In genomic region chr2:227884511-227884947, GRCh38 we compare ENCODE assay signal across 8 cellular contexts. TPM values are rescaled to one million over a fixed set of nuclear protein-coding genes. Genes with fewer than 3 reads are reported as not detected.
DNase-seq lines count a peak whose midpoint lies in the region; ATAC-seq and TF ChIP-seq lines count a peak whose summit lies in the region.

No MANE protein-coding gene starts in this region.

- H3K79me2 ChIP-seq in H9 (ENCODE audit: insufficient read depth, low read length), result no peaks in the 10 kb centered on the region

- no peak overlapping the region for H4K5ac ChIP-seq in H9 (ENCODE audit: insufficient read length, low read depth, low read length)

- H3K18ac ChIP-seq in H9 (ENCODE audit: insufficient read length, low read depth, low read length), result no peak overlapping the region

- no peaks in the 10 kb centered on the region; the same call in 1 of the 2 replicates for H3K27me3 Mint-ChIP-seq in H9 (ENCODE audit: low read depth)

- H3K56ac ChIP-seq in H9 (ENCODE audit: insufficient read length, low read depth, low read length), result no peak overlapping the region

- no peak overlapping the region for H3K23ac ChIP-seq in H9 (ENCODE audit: insufficient read length, low read depth, low read length)

- no peak overlapping the region for H3K4me3 ChIP-seq in brain microvascular endothelial cell (ENCODE audit: low read depth, low read length)

- H3K9me3 ChIP-seq in H9 (ENCODE audit: control insufficient read depth, low read depth, low read length), result no peaks in the 10 kb centered on the region

- H4K91ac ChIP-seq in H9 (ENCODE audit: insufficient read length, low read depth, low read length), result no peak overlapping the region

- no peaks in the 10 kb centered on the region for H3K79me1 ChIP-seq in H9 (ENCODE audit: insufficient read depth, low read depth, low read length, poor library complexity, severe bottlenecking)

- H3K4me1 ChIP-seq in H9 (ENCODE audit: insufficient read depth, low read length), result no peaks in the 10 kb centered on the region

- H3K4me1 Mint-ChIP-seq in H9, result peaks cover 2 to 10% of the 10 kb centered on the region in 2 experiments
- H3K4me1 Mint-ChIP-seq in stimulated activated effector memory CD8-positive, alpha-beta T cell treated with anti-CD3 and anti-CD28 coated beads, Interleukin-12 subunit alpha, Interleukin-12 subunit beta, amount 100 ng/mL, for 72 hours, result no peaks in the 10 kb centered on the region

- H3K4ac ChIP-seq in H9 (ENCODE audit: low read depth, low read length), result no peak overlapping the region

- H2BK20ac ChIP-seq in H9 (ENCODE audit: low read depth, low read length, poor library complexity, severe bottlenecking), result no peak overlapping the region

- H4K20me1 ChIP-seq in H9 (ENCODE audit: control insufficient read depth, insufficient read depth, insufficient read length), result no peaks in the 10 kb centered on the region

- H3K36me3 ChIP-seq in brain microvascular endothelial cell (replicated peaks), result no peaks in the 10 kb centered on the region

- H4K8ac ChIP-seq in H9 (replicated peaks; ENCODE audit: insufficient read length, low read depth, low read length), result no peak overlapping the region

- H3K14ac ChIP-seq in H9 (ENCODE audit: insufficient read depth, low read length), result no peak overlapping the region

- H3K9me3 Mint-ChIP-seq in H9, result no peaks in the 10 kb centered on the region
- no peaks in the 10 kb centered on the region for H3K9me3 Mint-ChIP-seq in stimulated activated effector memory CD8-positive, alpha-beta T cell treated with anti-CD3 and anti-CD28 coated beads, Interleukin-12 subunit alpha, Interleukin-12 subunit beta, amount 100 ng/mL, for 72 hours

- WGBS in H9 (ENCODE audit: extremely low coverage, insufficient read length, low lambda C conversion rate), result no CpG with 5 or more reads among the region's 6 CpGs

- H2BK5ac ChIP-seq in H9 (ENCODE audit: insufficient read length, low read length), result no peak overlapping the region

- H2BK12ac ChIP-seq in H9 (ENCODE audit: insufficient read length, low read depth, low read length), result no peak overlapping the region

- no peak overlapping the region for H3K27ac ChIP-seq in H9 (ENCODE audit: insufficient read length, low read depth, low read length)
- H3K27ac ChIP-seq in brain microvascular endothelial cell, result no peak overlapping the region

- H3T11ph ChIP-seq in H9 (ENCODE audit: low read length), result no peak overlapping the region

- no peak overlapping the region for H3K4me2 ChIP-seq in H9 (ENCODE audit: insufficient read depth, insufficient read length, low read length)

- in situ Hi-C loops in brain microvascular endothelial cell (cut with HindIII; ENCODE audit: low pct_ligation_motif_present, low sequenced_read_pairs), result no loop called here

- H2AK5ac ChIP-seq in H9 (ENCODE audit: insufficient read length, low read length), result no peak overlapping the region

- H2BK15ac ChIP-seq in H9 (ENCODE audit: low read depth, low read length), result no peak overlapping the region

- no peak overlapping the region; a peak in 1 of 7 replicates for H3K27ac Mint-ChIP-seq in H9
- H3K27ac Mint-ChIP-seq in stimulated activated effector memory CD8-positive, alpha-beta T cell treated with anti-CD3 and anti-CD28 coated beads, Interleukin-12 subunit alpha, Interleukin-12 subunit beta, amount 100 ng/mL, for 72 hours, result no peak overlapping the region

- TF ChIP-seq CTCF in H9 (conservative IDR thresholded peaks at IDR 0.05) (peak; percentile 92), LNCAP (IDR thresholded peaks at IDR 0.05) (peak; percentile 85), brain microvascular endothelial cell (IDR thresholded peaks at IDR 0.05; ENCODE audit: low read depth, low read length, missing control alignments) (peak; percentile 98)

- DNase-seq in NCI-H2081 (lab: John Stamatoyannopoulos, UW) (peak; percentile 43 to 49), NCI-H2081 treated with DMSO at 0.1 percent for 48 hours (lab: John Stamatoyannopoulos, UW) (no peak), H9 (peak; percentile 93), T-helper 2 cell (peak in 4 of 5 experiments; percentile 11 to 51 (median 26)), brain microvascular endothelial cell (peak; percentile 84), left kidney (ENCODE audit: low read depth, low spot score) (peak; percentile 77)
- peak; percentile 50 to 75 for DNase-seq in stimulated activated effector memory CD8-positive, alpha-beta T cell treated with anti-CD3 and anti-CD28 coated beads, Interleukin-12 subunit alpha, Interleukin-12 subunit beta, amount 100 ng/mL, for 72 hours (ENCODE audit: low spot score in 2 of 2)

- H3K9ac ChIP-seq in H9 (ENCODE audit: extremely low read depth, insufficient read length, low read length), result no peak overlapping the region

- H3K27me3 ChIP-seq in H9 (ENCODE audit: insufficient read depth, low read length), result no peaks in the 10 kb centered on the region
- H3K27me3 ChIP-seq in brain microvascular endothelial cell (replicated peaks), result no peaks in the 10 kb centered on the region

- ATAC-seq in stimulated activated effector memory CD8-positive, alpha-beta T cell treated with anti-CD3 and anti-CD28 coated beads, Interleukin-12 subunit alpha, Interleukin-12 subunit beta, amount 100 ng/mL, for 72 hours, result peak; percentile 84

- H2BK120ac ChIP-seq in H9 (ENCODE audit: low read depth, low read length, poor library complexity, severe bottlenecking), result no peak overlapping the region

- H3K36me3 Mint-ChIP-seq in H9 (ENCODE audit: insufficient read depth in 1 of 3, low read depth in 3 of 3), result no peaks in the 10 kb centered on the region
- no peaks in the 10 kb centered on the region for H3K36me3 Mint-ChIP-seq in stimulated activated effector memory CD8-positive, alpha-beta T cell treated with anti-CD3 and anti-CD28 coated beads, Interleukin-12 subunit alpha, Interleukin-12 subunit beta, amount 100 ng/mL, for 72 hours

- no peak overlapping the region for H3K4me3 Mint-ChIP-seq in H9
- H3K4me3 Mint-ChIP-seq in stimulated activated effector memory CD8-positive, alpha-beta T cell treated with anti-CD3 and anti-CD28 coated beads, Interleukin-12 subunit alpha, Interleukin-12 subunit beta, amount 100 ng/mL, for 72 hours, result no peak overlapping the region

- no peak overlapping the region for H2AFZ ChIP-seq in H9 (ENCODE audit: low read length)

- H3K23me2 ChIP-seq in H9 (ENCODE audit: insufficient read length, low read depth, low read length, poor library complexity, severe bottlenecking), result no peaks in the 10 kb centered on the region

RNA-seq across cellular contexts. Expression of gene DAW1, which starts 13.1 kb away (rescaled TPM):
- 0.37 TPM in 1 of 2 replicates, not detected in the other for total RNA-seq in H9 (2021)
